Comparison of ENCODE assay signal across 1 cellular context in genomic region chr10:92756233-92757065, GRCh38.
TF ChIP-seq lines count a peak whose summit lies in the region.

No MANE protein-coding gene starts in this region.

TF ChIP-seq in K562, 482 proteins besides CTCF, POLR2A, EP300 and RAD21 (continued from another document and continues in another):
- TF ChIP-seq E2F8 (IDR thresholded peaks at IDR 0.05; ENCODE audit: low read depth, partially characterized antibody) (peak; percentile 56), TBP (optimal IDR thresholded peaks at IDR 0.05; ENCODE audit: low read depth, low read length) (peak; percentile 53), PHF8 (IDR thresholded peaks at IDR 0.05; ENCODE audit: borderline replicate concordance, low read length) (no peak), ZNF124 (CRISPR knock-in tag; IDR thresholded peaks at IDR 0.05) (no peak), ZNF395 (CRISPR knock-in tag; IDR thresholded peaks at IDR 0.05) (peak; percentile 68; the same call in 1 of the 2 replicates), NR4A1 (CRISPR knock-in tag; IDR thresholded peaks at IDR 0.05) (no peak), NR4A1 (tag; IDR thresholded peaks at IDR 0.05) (peak; percentile 91), ZNF224 (CRISPR knock-in tag; IDR thresholded peaks at IDR 0.05) (no peak), ZNF232 (CRISPR knock-in tag; IDR thresholded peaks at IDR 0.05) (no peak), ETV1 (tag; conservative IDR thresholded peaks at IDR 0.05; ENCODE audit: low read depth) (peak; percentile 99), HDAC2 (IDR thresholded peaks at IDR 0.05) (peak; percentile 95), SNRNP70 (optimal IDR thresholded peaks at IDR 0.05; ENCODE audit: low read depth, low read length) (no peak), ZBTB2 (IDR thresholded peaks at IDR 0.05) (no peak), HNRNPLL (IDR thresholded peaks at IDR 0.05; ENCODE audit: low read depth, low read length, poor library complexity, severe bottlenecking) (peak; percentile 25), ZNF121 (CRISPR knock-in tag; conservative IDR thresholded peaks at IDR 0.05) (no peak), FOSL1 (tag; conservative IDR thresholded peaks at IDR 0.05) (peak; percentile 81), ATF6 (CRISPR knock-in tag; IDR thresholded peaks at IDR 0.05) (no peak), FUS (optimal IDR thresholded peaks at IDR 0.05; ENCODE audit: low read depth, low read length) (no peak), STAT5A (IDR thresholded peaks at IDR 0.05; ENCODE audit: borderline replicate concordance, low read length) (peak; percentile 97), ZNF75A (CRISPR knock-in tag; IDR thresholded peaks at IDR 0.05) (no peak), POLR3A (IDR thresholded peaks at IDR 0.05; ENCODE audit: borderline replicate concordance, extremely low read depth, insufficient read depth, insufficient read length) (no peak), KLF16 (IDR thresholded peaks at IDR 0.05) (peak; percentile 97), BDP1 (IDR thresholded peaks at IDR 0.05; ENCODE audit: insufficient read depth, insufficient read length) (no peak), ZNF274 (IDR thresholded peaks at IDR 0.05; ENCODE audit: borderline replicate concordance, low read depth, low read length) (peak; percentile 69; the same call in 1 of the 2 replicates), ARID3B (CRISPR knock-in tag; IDR thresholded peaks at IDR 0.05; ENCODE audit: borderline replicate concordance) (no peak), ZNF217 (CRISPR knock-in tag; IDR thresholded peaks at IDR 0.05) (no peak), XRCC5 (IDR thresholded peaks at IDR 0.05; ENCODE audit: low read depth, low read length) (no peak), ZBTB40 (IDR thresholded peaks at IDR 0.05) (no peak), ZBTB40 (CRISPR knock-in tag; IDR thresholded peaks at IDR 0.05) (no peak), ZNF174 (CRISPR knock-in tag; IDR thresholded peaks at IDR 0.05) (no peak), TCF7L2 (IDR thresholded peaks at IDR 0.05; ENCODE audit: low read depth, low read length) (peak; percentile 82), ZNF76 (CRISPR knock-in tag; IDR thresholded peaks at IDR 0.05; ENCODE audit: borderline replicate concordance) (no peak), ZEB2 (IDR thresholded peaks at IDR 0.05) (peak; percentile 76), ZBTB5 (IDR thresholded peaks at IDR 0.05) (no peak), ZNF212 (CRISPR knock-in tag; IDR thresholded peaks at IDR 0.05) (no peak), ZHX1 (conservative IDR thresholded peaks at IDR 0.05; ENCODE audit: low read length) (no peak), ZSCAN29 (IDR thresholded peaks at IDR 0.05) (no peak), HMGN3 (IDR thresholded peaks at IDR 0.05; ENCODE audit: borderline replicate concordance, extremely low read depth, insufficient read length, low read depth, low read length) (peak; percentile 98), MCM5 (IDR thresholded peaks at IDR 0.05; ENCODE audit: low read depth) (no peak)
